ENCODE assay signal across 8 cellular contexts in the genomic region with DNA sequence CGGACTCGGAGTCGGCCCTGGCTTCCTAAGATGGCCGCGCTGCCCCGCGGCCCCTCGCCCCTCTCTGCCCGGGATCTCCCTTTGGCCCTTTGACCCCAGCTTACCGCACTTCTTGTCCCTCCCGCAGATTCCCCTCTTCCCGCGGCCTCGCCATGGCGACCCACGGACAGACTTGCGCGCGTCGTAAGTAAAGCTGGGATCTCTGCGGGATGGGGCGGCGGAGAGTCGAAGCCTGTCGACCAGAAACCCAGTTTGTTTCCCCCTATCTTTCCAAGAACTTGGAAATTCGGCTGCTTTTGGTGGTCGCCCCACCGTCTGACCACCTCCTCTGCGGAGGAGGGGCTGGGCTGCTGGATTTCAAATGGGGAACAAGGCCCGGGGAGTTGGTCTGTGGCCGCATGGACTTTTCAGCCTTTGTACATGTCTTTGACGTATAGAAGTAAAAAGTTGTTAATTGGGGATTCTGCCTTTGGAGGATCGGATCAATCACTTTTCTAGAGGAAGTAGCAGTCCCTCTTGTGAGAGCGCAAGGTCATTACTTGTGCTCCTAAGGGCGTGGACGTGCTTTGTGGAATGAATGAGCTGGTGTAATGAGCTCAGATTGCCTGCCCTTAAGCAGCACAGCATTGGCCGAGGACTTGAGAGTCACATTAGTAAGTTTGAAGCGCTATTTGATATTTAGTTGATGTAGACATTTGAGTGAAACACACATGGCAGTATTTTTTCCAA. TPM values are rescaled to one million over a fixed set of nuclear protein-coding genes. Genes with fewer than 3 reads are reported as not detected.
DNase-seq lines count a peak whose midpoint lies in the region; ATAC-seq and TF ChIP-seq lines count a peak whose summit lies in the region.

No MANE protein-coding gene starts in this region.

- peak overlapping the region; percentile 88 for H3K4me2 ChIP-seq in smooth muscle cell

- peaks cover 17% of the 10 kb centered on the region for H3F3A ChIP-seq in smooth muscle cell (ENCODE audit: low read depth)

- H3K27me3 ChIP-seq in heart right ventricle (no peaks in the 10 kb centered on the region), smooth muscle cell (ENCODE audit: low read depth) (no peaks in the 10 kb centered on the region)

- H3K9me3 ChIP-seq in heart right ventricle (no peaks in the 10 kb centered on the region), iPS-18c (ENCODE audit: control insufficient read depth, insufficient read depth, low read length) (no peaks in the 10 kb centered on the region), smooth muscle cell (replicated peaks; ENCODE audit: low read depth) (no peaks in the 10 kb centered on the region)

- peaks cover 48% of the 10 kb centered on the region for H4K20me1 ChIP-seq in smooth muscle cell (ENCODE audit: low read depth)

- peaks cover 54% of the 10 kb centered on the region for H3K79me2 ChIP-seq in smooth muscle cell (ENCODE audit: low read depth)

- H3K4me3 ChIP-seq in heart right ventricle (peak overlapping the region; percentile 72 to 98 (median 90)), iPS-18c (ENCODE audit: insufficient read depth, low read depth, low read length) (peak overlapping the region; percentile 97), smooth muscle cell (peak overlapping the region; percentile 92)

- 0 to 1% methylated on average over 35 to 38 of the region's 38 CpGs for WGBS in heart right ventricle, 2 donors
- under 1% methylated on average over 30 of the region's 38 CpGs for WGBS in smooth muscle cell (ENCODE audit: low lambda C conversion rate)

- peak overlapping the region; percentile 22 for H2AFZ ChIP-seq in smooth muscle cell (ENCODE audit: low read depth)

- peaks cover 5 to 58% (median 54%) of the 10 kb centered on the region in 9 donors for H3K4me1 ChIP-seq in heart right ventricle
- peaks cover 17% of the 10 kb centered on the region for H3K4me1 ChIP-seq in smooth muscle cell (ENCODE audit: low read depth)

- intact Hi-C loops in heart right ventricle (cut with DNase I): loop anchor here in 6 of 10 donors (2.0 to 5.0 kb wide), 3 partner anchors 14 to 104 kb away; a partner anchor contains a TSS
- intact Hi-C loops in Right ventricle myocardium superior (cut with DNase I): no loop called here

- DNase-seq in heart right ventricle (no peak), Right ventricle myocardium superior (no peak), NOMO-1 treated with DMSO at 0.1 percent for 48 hours (lab: John Stamatoyannopoulos, UW; ENCODE audit: unreplicated experiment) (peak; percentile 38), amniotic epithelial cell (ENCODE audit: low read depth) (peak; percentile 64), smooth muscle cell (lab: John Stamatoyannopoulos, UW; ENCODE audit: unreplicated experiment) (no peak), midbrain (lab: John Stamatoyannopoulos, UW) (no peak)

- H3K9ac ChIP-seq in smooth muscle cell (ENCODE audit: low read depth): peak overlapping the region; percentile 98

- H3K27ac ChIP-seq in heart right ventricle (peak overlapping the region; percentile 94 to 100 (median 99)), smooth muscle cell (ENCODE audit: low read depth) (peak overlapping the region; percentile 100)

- TF ChIP-seq CTCF in heart right ventricle (IDR thresholded peaks at IDR 0.05) (no peak), smooth muscle cell (IDR thresholded peaks at IDR 0.05; ENCODE audit: borderline replicate concordance, insufficient read depth, poor library complexity, severe bottlenecking) (no peak)

- peak in 3 of 8 donors; percentile 31 to 36 (median 34) for ATAC-seq in heart right ventricle
- no peak for ATAC-seq in Right ventricle myocardium superior (ENCODE audit: poor library complexity)
- ATAC-seq in HG03439 (IDR thresholded peaks at IDR 0.05; ENCODE audit: unreplicated experiment): no peak

- H3K36me3 ChIP-seq in heart right ventricle: peaks cover 0 to 45% (median 39%) of the 10 kb centered on the region in 9 donors
- peaks cover 13% of the 10 kb centered on the region for H3K36me3 ChIP-seq in smooth muscle cell (ENCODE audit: low read depth)

RNA-seq across cellular contexts. Expression of a gene that starts 0.6 kb away (rescaled TPM):
- total RNA-seq in heart right ventricle: 100 to 1,000 TPM; 445 to 606 (median 499) TPM
- 100 to 1,000 TPM; 193 to 457 TPM for polyA plus RNA-seq in heart right ventricle
- 486 TPM for total RNA-seq in Right ventricle myocardium superior
- 183 and 189 TPM in 2 replicates for total RNA-seq in smooth muscle cell
- 207 and 237 TPM in 2 replicates for polyA plus RNA-seq in smooth muscle cell

RNA-seq across cellular contexts. Expression of a gene that starts 24.6 kb away (rescaled TPM):
- total RNA-seq in heart right ventricle (10 to 100 TPM; 16.4 to 51.5 (median 29.4) TPM), Right ventricle myocardium superior (34.0 TPM), smooth muscle cell (9.8 and 18.7 TPM in 2 replicates)
- polyA plus RNA-seq in heart right ventricle (100 to 1,000 TPM; 103 to 254 TPM), smooth muscle cell (8.4 and 9.4 TPM in 2 replicates)

Comparison
In these comparisons a context has a peak if more than half of its experiments do, and no peak if none do; other contexts are left out.
1. DNase-seq: peak in NOMO-1 treated with DMSO at 0.1 percent for 48 hours (single experiment) and amniotic epithelial cell (single experiment); none in heart right ventricle (0 of 2), Right ventricle myocardium superior (single experiment), smooth muscle cell (single experiment) and midbrain (single experiment).
2. Peak in every context shown above with its lines, with median percentiles within 50 percentile points of each other: H3K4me3 ChIP-seq.